ENCODE assay signal across 8 cellular contexts in the genomic region with DNA sequence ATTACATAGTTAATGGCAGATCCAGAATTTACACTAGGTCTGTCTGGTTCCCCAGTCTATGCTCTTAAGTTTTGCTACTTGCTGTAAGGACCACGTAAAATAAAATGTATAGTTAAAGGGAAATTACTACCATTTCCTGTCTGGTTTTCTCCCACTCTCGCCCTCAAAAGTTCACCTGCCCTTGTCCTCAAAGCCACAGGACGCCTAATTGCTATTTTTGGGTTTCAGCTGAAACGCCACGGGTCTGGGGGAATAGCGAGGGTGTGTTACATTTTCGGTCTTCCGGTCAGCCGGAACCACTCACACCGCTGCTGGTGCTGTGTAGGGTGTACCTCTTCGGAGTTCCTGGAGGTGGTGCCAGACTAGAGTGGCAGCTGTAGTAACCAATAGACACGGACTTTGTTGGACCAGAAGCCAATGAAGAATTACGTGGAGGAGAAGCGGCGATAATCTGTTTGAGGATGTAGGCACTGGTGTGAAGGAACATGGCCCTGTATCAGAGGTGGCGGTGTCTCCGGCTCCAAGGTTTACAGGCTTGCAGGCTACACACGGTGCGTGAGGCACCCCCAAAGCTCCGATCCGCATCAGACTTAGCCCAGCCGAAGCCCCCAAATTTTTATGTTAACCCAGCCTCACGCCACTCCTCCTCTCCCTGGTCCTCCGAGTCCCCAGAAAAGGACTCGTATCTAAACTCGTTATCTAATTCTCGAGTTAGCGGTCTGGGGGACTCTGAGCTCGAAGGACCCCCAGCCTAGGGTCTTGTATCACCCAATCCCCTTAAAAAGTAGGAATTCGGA.
DNase-seq lines count a peak whose midpoint lies in the region; ATAC-seq and TF ChIP-seq lines count a peak whose summit lies in the region.

A gene with protein sequence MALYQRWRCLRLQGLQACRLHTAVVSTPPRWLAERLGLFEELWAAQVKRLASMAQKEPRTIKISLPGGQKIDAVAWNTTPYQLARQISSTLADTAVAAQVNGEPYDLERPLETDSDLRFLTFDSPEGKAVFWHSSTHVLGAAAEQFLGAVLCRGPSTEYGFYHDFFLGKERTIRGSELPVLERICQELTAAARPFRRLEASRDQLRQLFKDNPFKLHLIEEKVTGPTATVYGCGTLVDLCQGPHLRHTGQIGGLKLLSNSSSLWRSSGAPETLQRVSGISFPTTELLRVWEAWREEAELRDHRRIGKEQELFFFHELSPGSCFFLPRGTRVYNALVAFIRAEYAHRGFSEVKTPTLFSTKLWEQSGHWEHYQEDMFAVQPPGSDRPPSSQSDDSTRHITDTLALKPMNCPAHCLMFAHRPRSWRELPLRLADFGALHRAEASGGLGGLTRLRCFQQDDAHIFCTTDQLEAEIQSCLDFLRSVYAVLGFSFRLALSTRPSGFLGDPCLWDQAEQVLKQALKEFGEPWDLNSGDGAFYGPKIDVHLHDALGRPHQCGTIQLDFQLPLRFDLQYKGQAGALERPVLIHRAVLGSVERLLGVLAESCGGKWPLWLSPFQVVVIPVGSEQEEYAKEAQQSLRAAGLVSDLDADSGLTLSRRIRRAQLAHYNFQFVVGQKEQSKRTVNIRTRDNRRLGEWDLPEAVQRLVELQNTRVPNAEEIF (plus strand): TSS at position 454 of the 797 bp plus-strand sequence. CDS start 32 bp downstream, at position 486.

- H3K27ac ChIP-seq in cingulate gyrus (ENCODE audit: low read depth, low read length) = peak within 1 kb of the TSS; percentile 16

- peak; percentile 98 for DNase-seq in Ammon's horn (ENCODE audit: low spot score)
- peak; percentile 96 for DNase-seq in NCI-H510A treated with DMSO at 0.1 percent for 48 hours (lab: John Stamatoyannopoulos, UW)
- DNase-seq in activated CD4-positive, alpha-beta T cell treated with anti-CD3 and anti-CD28 coated beads for 24 hours (ENCODE audit: low read depth in 2 of 2) = peak; percentile 90 to 95
- DNase-seq in kidney tubule cell (ENCODE audit: low spot score) = peak; percentile 99
- peak; percentile 83 to 95 (median 90) for DNase-seq in stimulated activated CD4-positive, alpha-beta T cell treated with anti-CD3 and anti-CD28 coated beads, Interleukin-1b, Interleukin-23, amount 100 ng/mL, for 24 hours (ENCODE audit: low read depth in 4 of 4, low spot score in 1 of 4)

- TF ChIP-seq POLR2A in GM19193 (IDR thresholded peaks at IDR 0.05; ENCODE audit: extremely low read depth, insufficient read depth, insufficient read length) = peak; percentile 92

- ATAC-seq in HG03439 (IDR thresholded peaks at IDR 0.05; ENCODE audit: unreplicated experiment) = peak; percentile 99

Comparison
In these comparisons a context has a peak if more than half of its experiments do, and no peak if none do; other contexts are left out.
1. Peak in every context shown above with its lines: DNase-seq, ATAC-seq and H3K27ac ChIP-seq.